ENCODE assay signal across 8 cellular contexts in genomic region chr13:30463820-30464495, GRCh38. TPM values are rescaled to one million over a fixed set of nuclear protein-coding genes. Genes with fewer than 3 reads are reported as not detected.
A peak's percentile ranks its signal among the peaks of the same experiment; 100 is the strongest.
DNase-seq lines count a peak whose midpoint lies in the region; ATAC-seq and TF ChIP-seq lines count a peak whose summit lies in the region.

No MANE protein-coding gene starts in this region.

- peaks cover 34% of the 10 kb centered on the region for H3K4me1 ChIP-seq in KMS-11 (ENCODE audit: low read depth, poor library complexity, severe bottlenecking)
- peaks cover 14 to 38% of the 10 kb centered on the region in 2 donors for H3K4me1 ChIP-seq in left lung

- no peaks in the 10 kb centered on the region for H4K20me1 ChIP-seq in KMS-11 (ENCODE audit: insufficient read depth)

- peak; percentile 34 for ATAC-seq in GM21423 (IDR thresholded peaks at IDR 0.05; ENCODE audit: unreplicated experiment)
- ATAC-seq in left lung, result peak; percentile 20

- DNase-seq in DMS153 treated with DMSO at 0.1 percent for 48 hours (lab: John Stamatoyannopoulos, UW; ENCODE audit: unreplicated experiment), result peak; percentile 24
- DNase-seq in activated CD4-positive, alpha-beta T cell treated with anti-CD3 and anti-CD28 coated beads for 1 hour, result peak; percentile 54
- peak; percentile 29 for DNase-seq in cerebellum (ENCODE audit: low spot score)
- peak; percentile 67 to 87 for DNase-seq in left lung
- DNase-seq in stimulated activated CD4-positive, alpha-beta T cell treated with anti-CD3 and anti-CD28 coated beads, Interleukin-2, amount 100 ng/mL, for 24 hours, result peak; percentile 75 to 78
- no peak for DNase-seq in OCI-M2 (lab: John Stamatoyannopoulos, UW; ENCODE audit: unreplicated experiment)

- peak overlapping the region; percentile 82 for H3K4me2 ChIP-seq in KMS-11

- peaks cover 28% of the 10 kb centered on the region for H3K79me2 ChIP-seq in KMS-11 (ENCODE audit: insufficient read depth, low read depth)

- H3K27ac ChIP-seq in KMS-11 (peak overlapping the region; percentile 90), left lung (peak overlapping the region; percentile 97 to 99)

- H2AFZ ChIP-seq in KMS-11 (ENCODE audit: low read depth), result no peak overlapping the region

- intact Hi-C loops in left lung (cut with DNase I), result no loop called here

- H3K36me3 ChIP-seq in KMS-11 (ENCODE audit: insufficient read depth) (peaks cover 10% of the 10 kb centered on the region; the same call in 1 of the 2 replicates), left lung (peaks cover 2 to 30% of the 10 kb centered on the region in 2 donors)

- H3K4me3 ChIP-seq in KMS-11 (IDR thresholded peaks at IDR 0.05; ENCODE audit: insufficient read depth, low read depth, low read length), result no peak overlapping the region
- peak overlapping the region; percentile 49 to 56 for H3K4me3 ChIP-seq in left lung

- H3K27me3 ChIP-seq in KMS-11 (ENCODE audit: insufficient read depth, low read depth), result no peaks in the 10 kb centered on the region
- H3K27me3 ChIP-seq in left lung, result no peaks in the 10 kb centered on the region

- H3K9ac ChIP-seq in KMS-11, result peak overlapping the region; percentile 91

- TF ChIP-seq CTCF in KMS-11 (conservative IDR thresholded peaks at IDR 0.05; ENCODE audit: low read depth, low read length) (no peak), left lung (IDR thresholded peaks at IDR 0.05) (no peak)

- H3K9me3 ChIP-seq in left lung, result no peaks in the 10 kb centered on the region

RNA-seq across cellular contexts. Expression of gene HMGB1, which starts 1.8 kb away (rescaled TPM):
- 278 TPM for total RNA-seq in cerebellum
- total RNA-seq in left lung, result 100 to 1,000 TPM; 249 to 256 TPM

RNA-seq across cellular contexts. Expression of gene UBE2L5, which starts 41.7 kb away (rescaled TPM):
- total RNA-seq in cerebellum, result 0.64 TPM
- not detected for total RNA-seq in left lung
